Comparison of ENCODE assay signal across 18 cellular contexts in genomic region chr22:49353185-49353584, GRCh38.
"Had no signal": no experiment of that assay in that cellular context is flagged by ENCODE, and none has a peak within 500 bp of the region (broad histone marks: within the 10 kb centered on the region; RNA-seq: fewer than 3 reads in every experiment).

No MANE protein-coding gene starts in this region.

- H3K36me3 Mint-ChIP-seq: activated CD4-positive, alpha-beta memory T cell treated with anti-CD3 and anti-CD28 coated beads for 36 hours; natural killer cell treated with Interleukin-12 subunit alpha and Interleukin-12 subunit beta and Interleukin-15 and Interleukin-18, amount 100 ng/mL, for 72 hours had no signal

- H3K4me3 ChIP-seq: breast epithelium, lung, transverse colon had no signal

- H3K4me1 ChIP-seq: breast epithelium, transverse colon had no signal

- H3K9me3 Mint-ChIP-seq: activated CD4-positive, alpha-beta memory T cell treated with anti-CD3 and anti-CD28 coated beads for 36 hours; activated naive CD4-positive, alpha-beta T cell treated with anti-CD3 and anti-CD28 coated beads for 36 hours; activated T-helper 2 cell treated with anti-CD3 and anti-CD28 coated beads, Interferon-gamma antibody, Interleukin-2, Interleukin-4, amounts not matched to agents 10 μg/mL and 5 μg/mL and 100 μg/mL, durations not matched to agents 14 hours and 24 hours and 36 hours; dendritic cell treated with granulocyte-macrophage colony-stimulating factor and Interleukin-4, amounts not matched to agents 40 ng/mL and 50 ng/mL, for 4 days; natural killer cell treated with Interleukin-12 subunit alpha and Interleukin-12 subunit beta and Interleukin-15 and Interleukin-18, amount 100 ng/mL, for 72 hours had no signal

- H3K4me1 Mint-ChIP-seq: activated CD4-positive, alpha-beta T cell treated with anti-CD3 and anti-CD28 coated beads for 36 hours had no signal

- ATAC-seq: activated CD4-positive, alpha-beta T cell treated with anti-CD3 and anti-CD28 coated beads for 36 hours; left colon had no signal

- H3K27ac Mint-ChIP-seq: activated CD4-positive, alpha-beta memory T cell treated with anti-CD3 and anti-CD28 coated beads for 36 hours; activated CD4-positive, alpha-beta T cell treated with anti-CD3 and anti-CD28 coated beads for 36 hours; activated naive CD4-positive, alpha-beta T cell treated with anti-CD3 and anti-CD28 coated beads for 36 hours; activated T-helper 2 cell treated with anti-CD3 and anti-CD28 coated beads, Interferon-gamma antibody, Interleukin-2, Interleukin-4, amounts not matched to agents 10 μg/mL and 5 μg/mL and 100 μg/mL, durations not matched to agents 14 hours and 24 hours and 36 hours; dendritic cell treated with granulocyte-macrophage colony-stimulating factor and Interleukin-4, amounts not matched to agents 40 ng/mL and 50 ng/mL, for 4 days; natural killer cell treated with Interleukin-12 subunit alpha and Interleukin-12 subunit beta and Interleukin-15 and Interleukin-18, amount 100 ng/mL, for 72 hours had no signal

- DNase-seq: activated CD4-positive, alpha-beta memory T cell treated with anti-CD3 and anti-CD28 coated beads for 36 hours; activated CD4-positive, alpha-beta T cell treated with anti-CD3 and anti-CD28 coated beads for 36 hours; activated naive CD4-positive, alpha-beta T cell treated with anti-CD3 and anti-CD28 coated beads for 36 hours; activated T-cell treated with anti-CD3 and anti-CD28 coated beads, Interleukin-2, amount 50 U/mL, for 1 hour; cerebellar nuclear complex; effector memory CD4-positive, alpha-beta T cell; left colon; stimulated activated CD4-positive, alpha-beta T cell treated with anti-CD3 and anti-CD28 coated beads, Interleukin-12 subunit alpha, Interleukin-12 subunit beta, amount 100 ng/mL, for 4 hours; stimulated activated CD4-positive, alpha-beta T cell treated with anti-CD3 and anti-CD28 coated beads, Interleukin-1b, Interleukin-23, amount 100 ng/mL, for 48 hours; stimulated activated CD8-positive, alpha-beta memory T cell treated with anti-CD3 and anti-CD28 coated beads, Interleukin-4, amount 100 ng/mL, for 48 hours; stimulated activated naive CD4-positive, alpha-beta T cell; T-helper 2 cell; transverse colon had no signal

- H3K36me3 ChIP-seq: breast epithelium, transverse colon had no signal

- H3K9me3 ChIP-seq: breast epithelium, transverse colon had no signal

- H3K4me3 Mint-ChIP-seq: activated CD4-positive, alpha-beta memory T cell treated with anti-CD3 and anti-CD28 coated beads for 36 hours; activated CD4-positive, alpha-beta T cell treated with anti-CD3 and anti-CD28 coated beads for 36 hours; activated naive CD4-positive, alpha-beta T cell treated with anti-CD3 and anti-CD28 coated beads for 36 hours; dendritic cell treated with granulocyte-macrophage colony-stimulating factor and Interleukin-4, amounts not matched to agents 40 ng/mL and 50 ng/mL, for 4 days; natural killer cell treated with Interleukin-12 subunit alpha and Interleukin-12 subunit beta and Interleukin-15 and Interleukin-18, amount 100 ng/mL, for 72 hours had no signal

- H3K27ac ChIP-seq: breast epithelium, transverse colon had no signal
